ENCODE assay signal across 11 cellular contexts in the genomic region with DNA sequence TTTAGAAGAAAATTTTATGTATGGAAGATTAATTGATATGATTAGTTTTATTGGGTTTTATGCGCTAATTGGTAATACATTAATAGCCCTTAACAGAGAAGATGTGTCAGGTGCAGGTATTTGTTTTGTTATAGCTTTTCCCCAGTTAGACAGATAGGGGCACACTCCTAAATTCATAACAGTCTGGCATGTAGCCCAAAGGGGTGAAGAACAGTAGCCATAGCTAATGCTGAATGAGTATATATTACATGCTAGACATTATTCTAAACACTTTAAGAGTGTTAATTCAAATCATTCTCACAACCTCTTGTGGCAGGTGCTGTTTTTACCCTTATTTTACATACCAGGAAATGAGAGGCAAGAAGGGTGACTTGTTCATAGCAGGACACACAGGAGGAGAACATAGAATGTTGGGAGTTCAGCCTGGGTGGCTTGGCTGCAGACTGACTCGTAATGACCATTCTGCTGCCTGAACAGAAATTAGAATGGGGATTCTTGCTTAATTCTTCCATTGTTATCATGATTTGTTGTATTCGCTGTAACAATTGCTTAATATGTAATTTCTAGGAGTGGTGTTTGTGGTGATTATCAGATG. TPM values are rescaled to one million over a fixed set of nuclear protein-coding genes. Genes with fewer than 3 reads are reported as not detected.
DNase-seq lines count a peak whose midpoint lies in the region; ATAC-seq and TF ChIP-seq lines count a peak whose summit lies in the region.
"Had no signal": no experiment of that assay in that cellular context is flagged by ENCODE, and none has a peak within 500 bp of the region (broad histone marks: within the 10 kb centered on the region; RNA-seq: fewer than 3 reads in every experiment).

No MANE protein-coding gene starts in this region.

- H3K9me3 Mint-ChIP-seq in natural killer cell treated with Interleukin-12 subunit alpha and Interleukin-12 subunit beta and Interleukin-15 and Interleukin-18, amount 100 ng/mL, for 72 hours = no peaks in the 10 kb centered on the region
- no peaks in the 10 kb centered on the region for H3K9me3 Mint-ChIP-seq in activated T-cell treated with anti-CD3 and anti-CD28 coated beads, Interleukin-2, amount 50 U/mL, for 4 hours
- no peaks in the 10 kb centered on the region for H3K9me3 Mint-ChIP-seq in HFFc6

- no peak overlapping the region for H3K4me3 Mint-ChIP-seq in natural killer cell treated with Interleukin-12 subunit alpha and Interleukin-12 subunit beta and Interleukin-15 and Interleukin-18, amount 100 ng/mL, for 72 hours
- no peak overlapping the region for H3K4me3 Mint-ChIP-seq in activated T-cell treated with anti-CD3 and anti-CD28 coated beads, Interleukin-2, amount 50 U/mL, for 4 hours
- H3K4me3 Mint-ChIP-seq in HFFc6 = no peak overlapping the region

- no peak for TF ChIP-seq CTCF in HFFc6 (IDR thresholded peaks at IDR 0.05)

- H3K27ac Mint-ChIP-seq in natural killer cell treated with Interleukin-12 subunit alpha and Interleukin-12 subunit beta and Interleukin-15 and Interleukin-18, amount 100 ng/mL, for 72 hours = no peak overlapping the region
- no peak overlapping the region for H3K27ac Mint-ChIP-seq in HFFc6

- ATAC-seq in GM18861 (IDR thresholded peaks at IDR 0.05; ENCODE audit: unreplicated experiment) = peak; percentile 71
- ATAC-seq in GM21717 (IDR thresholded peaks at IDR 0.05; ENCODE audit: unreplicated experiment) = peak; percentile 67
- peak; percentile 49 for ATAC-seq in HG03378 (IDR thresholded peaks at IDR 0.05; ENCODE audit: unreplicated experiment)
- ATAC-seq in natural killer cell treated with Interleukin-12 subunit alpha and Interleukin-12 subunit beta and Interleukin-15 and Interleukin-18, amount 100 ng/mL, for 72 hours = no peak
- no peak for ATAC-seq in activated T-cell treated with anti-CD3 and anti-CD28 coated beads, Interleukin-2, amount 50 U/mL, for 4 hours

- H3K36me3 Mint-ChIP-seq in natural killer cell treated with Interleukin-12 subunit alpha and Interleukin-12 subunit beta and Interleukin-15 and Interleukin-18, amount 100 ng/mL, for 72 hours = no peaks in the 10 kb centered on the region
- H3K36me3 Mint-ChIP-seq in activated T-cell treated with anti-CD3 and anti-CD28 coated beads, Interleukin-2, amount 50 U/mL, for 4 hours (ENCODE audit: insufficient read depth) = peaks cover 7% of the 10 kb centered on the region
- peaks cover 8% of the 10 kb centered on the region for H3K36me3 Mint-ChIP-seq in HFFc6 (ENCODE audit: low read depth)

- DNase-seq in kidney tubule cell (ENCODE audit: low spot score) = peak; percentile 68
- DNase-seq in hepatic stellate cell (ENCODE audit: low spot score) = no peak
- no peak for DNase-seq in natural killer cell treated with Interleukin-12 subunit alpha and Interleukin-12 subunit beta and Interleukin-15 and Interleukin-18, amount 100 ng/mL, for 72 hours (ENCODE audit: low spot score)
- DNase-seq in activated T-cell treated with anti-CD3 and anti-CD28 coated beads, Interleukin-2, amount 50 U/mL, for 4 hours = no peak
- no peak for DNase-seq in HFFc6
- DNase-seq: amniotic stem cell, KG1, NCI-H2171 had no signal

- peaks cover 0 to 8% of the 10 kb centered on the region in 2 donors for H3K4me1 Mint-ChIP-seq in natural killer cell treated with Interleukin-12 subunit alpha and Interleukin-12 subunit beta and Interleukin-15 and Interleukin-18, amount 100 ng/mL, for 72 hours (ENCODE audit: low read depth in 2 of 2)
- no peaks in the 10 kb centered on the region for H3K4me1 Mint-ChIP-seq in activated T-cell treated with anti-CD3 and anti-CD28 coated beads, Interleukin-2, amount 50 U/mL, for 4 hours (ENCODE audit: low read depth)
- H3K4me1 Mint-ChIP-seq in HFFc6 (ENCODE audit: low read depth) = peaks cover 33% of the 10 kb centered on the region

- no peaks in the 10 kb centered on the region for H3K27me3 Mint-ChIP-seq in natural killer cell treated with Interleukin-12 subunit alpha and Interleukin-12 subunit beta and Interleukin-15 and Interleukin-18, amount 100 ng/mL, for 72 hours
- H3K27me3 Mint-ChIP-seq in activated T-cell treated with anti-CD3 and anti-CD28 coated beads, Interleukin-2, amount 50 U/mL, for 4 hours (ENCODE audit: low read depth) = no peaks in the 10 kb centered on the region
- H3K27me3 Mint-ChIP-seq in HFFc6 (ENCODE audit: insufficient read depth) = no peaks in the 10 kb centered on the region

RNA-seq across cellular contexts. Expression of a gene that starts 20.1 kb away (rescaled TPM):
- total RNA-seq in natural killer cell treated with Interleukin-12 subunit alpha and Interleukin-12 subunit beta and Interleukin-15 and Interleukin-18, amount 100 ng/mL, for 72 hours = 10 to 100 TPM in 1 of 2 donors, 1 to 10 TPM in 1; 9.1 to 27.1 TPM
- 1 to 10 TPM; 2.7 to 4.8 (median 2.9) TPM for total RNA-seq in activated T-cell treated with anti-CD3 and anti-CD28 coated beads, Interleukin-2, amount 50 U/mL, for 4 hours
- 10 to 100 TPM; 12.9 to 16.9 (median 14.7) TPM for total RNA-seq in HFFc6 (2021; fragmentation: NEBNext Ultra II Directional; extraction: Animal tissue kit (Norgen Biotek cat#: 25700))

Comparison
In these comparisons a context has a peak if more than half of its experiments do, and no peak if none do; other contexts are left out.
1. ATAC-seq: peak in GM18861 (single experiment), GM21717 (single experiment) and HG03378 (single experiment); none in natural killer cell treated with Interleukin-12 subunit alpha and Interleukin-12 subunit beta and Interleukin-15 and Interleukin-18, amount 100 ng/mL, for 72 hours (0 of 2) and activated T-cell treated with anti-CD3 and anti-CD28 coated beads, Interleukin-2, amount 50 U/mL, for 4 hours (0 of 2).